ENCODE assay signal across 8 cellular contexts in genomic region chr2:36507408-36507812, GRCh38.
DNase-seq lines count a peak whose midpoint lies in the region; ATAC-seq and TF ChIP-seq lines count a peak whose summit lies in the region.

No MANE protein-coding gene starts in this region.

- no peak for TF ChIP-seq EP300 in SK-N-SH (IDR thresholded peaks at IDR 0.05; ENCODE audit: borderline replicate concordance in 1 of 2, low read depth in 1 of 2, low read length in 1 of 2)

- 0 out of 4 replicates have a peak overlapping the region, but pooled peaks of 1 of the 2 experiments have one; percentile 4 for H3K27ac ChIP-seq in SK-N-SH (ENCODE audit: low read depth in 2 of 2, low read length in 1 of 2)
- H3K27ac ChIP-seq in lung (ENCODE audit: low read depth in 1 of 2, low read length in 1 of 2) = no peak overlapping the region

- H3K27me3 ChIP-seq in SK-N-SH (ENCODE audit: insufficient read depth) = no peaks in the 10 kb centered on the region
- H3K27me3 ChIP-seq in lung (ENCODE audit: control insufficient read depth, insufficient read depth) = no peaks in the 10 kb centered on the region

- H3K4me1 ChIP-seq in SK-N-SH (ENCODE audit: control insufficient read depth in 1 of 2, insufficient read depth in 2 of 2, low read depth in 1 of 2, low read length in 1 of 2) = peaks cover 0 to 3% of the 10 kb centered on the region in 2 experiments; a peak in 2 of 4 replicates
- no peaks in the 10 kb centered on the region for H3K4me1 ChIP-seq in lung (ENCODE audit: control insufficient read depth in 2 of 2, insufficient read depth in 2 of 2, low read length in 2 of 2)

- no peak overlapping the region for H3K4me3 ChIP-seq in Jurkat, Clone E6-1 (ENCODE audit: low read length)
- H3K4me3 ChIP-seq in SK-N-SH (ENCODE audit: low read depth in 2 of 2, low read length in 1 of 2) (no peak overlapping the region), lung (no peak overlapping the region)

- peaks cover 88% of the 10 kb centered on the region for H3K79me2 ChIP-seq in SK-N-SH (ENCODE audit: insufficient read depth)

- H3K9me2 ChIP-seq in SK-N-SH = no peaks in the 10 kb centered on the region

- H3K36me3 ChIP-seq in SK-N-SH (replicated peaks in 1 of 2; ENCODE audit: control insufficient read depth in 1 of 2, insufficient read depth in 2 of 2, low read length in 1 of 2) (peaks cover 37 to 76% of the 10 kb centered on the region in 2 experiments), lung (ENCODE audit: control insufficient read depth in 2 of 2, insufficient read depth in 2 of 2, low read length in 2 of 2) (peaks cover 12 to 16% of the 10 kb centered on the region in 2 donors)

- H3K4me1 Mint-ChIP-seq in stimulated activated naive CD8-positive, alpha-beta T cell treated with anti-CD3 and anti-CD28 coated beads, Interleukin-15, amount 100 ng/mL, for 72 hours = peaks cover 4% of the 10 kb centered on the region

- DNase-seq in activated naive CD4-positive, alpha-beta T cell treated with Interleukin-2 at 50 U/mL for 16 hours = peak; percentile 15
- DNase-seq in activated naive CD4-positive, alpha-beta T cell (lab: John Stamatoyannopoulos, UW) = no peak
- DNase-seq in H4 (ENCODE audit: low spot score) = peak; percentile 5
- peak; percentile 5 for DNase-seq in Jurkat, Clone E6-1 (ENCODE audit: low read depth, low spot score)
- peak; percentile 55 for DNase-seq in SK-N-SH
- peak; percentile 74 for DNase-seq in dermis blood vessel endothelial cell
- DNase-seq in lung (ENCODE audit: low spot score) = peak; percentile 39
- DNase-seq in stimulated activated naive CD8-positive, alpha-beta T cell treated with anti-CD3 and anti-CD28 coated beads, Interleukin-15, amount 100 ng/mL, for 72 hours = peak; percentile 7 to 14

- POLR2A ChIA-PET in SK-N-SH (lab: Yijun Ruan, JAX) = no interaction called here

- TF ChIP-seq CTCF in SK-N-SH (IDR thresholded peaks at IDR 0.05) (peak; percentile 98), lung (IDR thresholded peaks at IDR 0.05; ENCODE audit: control extremely low read depth, extremely low read depth) (peak; percentile 63)

- H3K27ac Mint-ChIP-seq in stimulated activated naive CD8-positive, alpha-beta T cell treated with anti-CD3 and anti-CD28 coated beads, Interleukin-15, amount 100 ng/mL, for 72 hours = no peak overlapping the region

- H3K9ac ChIP-seq in SK-N-SH = no peak overlapping the region

- ATAC-seq in lung (ENCODE audit: insufficient read depth, low FRiP score) = peak; percentile 74
- peak; percentile 94 for ATAC-seq in stimulated activated naive CD8-positive, alpha-beta T cell treated with anti-CD3 and anti-CD28 coated beads, Interleukin-15, amount 100 ng/mL, for 72 hours

- peak; percentile 79 for TF ChIP-seq RAD21 in SK-N-SH (IDR thresholded peaks at IDR 0.05; ENCODE audit: low read length)

- no peak overlapping the region for H3K4me3 Mint-ChIP-seq in stimulated activated naive CD8-positive, alpha-beta T cell treated with anti-CD3 and anti-CD28 coated beads, Interleukin-15, amount 100 ng/mL, for 72 hours

- no peaks in the 10 kb centered on the region for H3K9me3 ChIP-seq in SK-N-SH
- no peaks in the 10 kb centered on the region for H3K9me3 ChIP-seq in lung (ENCODE audit: control insufficient read depth in 2 of 2, insufficient read depth in 1 of 2, low read length in 1 of 2)

- no peak overlapping the region for H2AFZ ChIP-seq in SK-N-SH (ENCODE audit: low read depth)

- CTCF ChIA-PET in SK-N-SH (lab: Yijun Ruan, JAX) = interaction anchor here (0.6 to 2.0 kb wide), 8 partner anchors 10 to 268 kb away, joined by 3 to 8 read pairs (median 3); no protein-coding TSS in a partner anchor

- H3K4me2 ChIP-seq in SK-N-SH = no peak overlapping the region

- no peaks in the 10 kb centered on the region for H3K9me3 Mint-ChIP-seq in stimulated activated naive CD8-positive, alpha-beta T cell treated with anti-CD3 and anti-CD28 coated beads, Interleukin-15, amount 100 ng/mL, for 72 hours

- no peaks in the 10 kb centered on the region for H4K20me1 ChIP-seq in SK-N-SH (ENCODE audit: insufficient read depth)

- peaks cover 71% of the 10 kb centered on the region for H3F3A ChIP-seq in SK-N-SH (replicated peaks; ENCODE audit: insufficient read depth)

- no peaks in the 10 kb centered on the region for H3K27me3 Mint-ChIP-seq in stimulated activated naive CD8-positive, alpha-beta T cell treated with anti-CD3 and anti-CD28 coated beads, Interleukin-15, amount 100 ng/mL, for 72 hours

TF ChIP-seq in SK-N-SH, 30 proteins besides CTCF, POLR2A, EP300 and RAD21:
- no peak for TF ChIP-seq GABPA (IDR thresholded peaks at IDR 0.05; ENCODE audit: low read depth)
- TF ChIP-seq MEF2A (IDR thresholded peaks at IDR 0.05; ENCODE audit: borderline replicate concordance, low read depth) = no peak
- peak; percentile 67 for TF ChIP-seq SMC3 (IDR thresholded peaks at IDR 0.05; ENCODE audit: low read depth, low read length)
- no peak for TF ChIP-seq SIN3A (IDR thresholded peaks at IDR 0.05; ENCODE audit: borderline replicate concordance, low read depth, low read length)
- no peak for TF ChIP-seq EZH2phosphoT487 (IDR thresholded peaks at IDR 0.05; ENCODE audit: borderline replicate concordance, low read depth)
- no peak for TF ChIP-seq RXRA (IDR thresholded peaks at IDR 0.05; ENCODE audit: borderline replicate concordance, low read depth)

Comparison
In these comparisons a context has a peak if more than half of its experiments do, and no peak if none do; other contexts are left out.
1. DNase-seq: peak in activated naive CD4-positive, alpha-beta T cell treated with Interleukin-2 at 50 U/mL for 16 hours (single experiment), H4 (single experiment), Jurkat, Clone E6-1 (single experiment), SK-N-SH (single experiment), dermis blood vessel endothelial cell (single experiment), lung (single experiment) and stimulated activated naive CD8-positive, alpha-beta T cell treated with anti-CD3 and anti-CD28 coated beads, Interleukin-15, amount 100 ng/mL, for 72 hours (2 of 2); none in activated naive CD4-positive, alpha-beta T cell (0 of 4).